In genomic region chr13:31154939-31155338, GRCh38 we compare ENCODE assay signal across 21 cellular contexts. TPM values are rescaled to one million over a fixed set of nuclear protein-coding genes. Genes with fewer than 3 reads are reported as not detected.
DNase-seq lines count a peak whose midpoint lies in the region; ATAC-seq lines count a peak whose summit lies in the region.
"Had no signal": no experiment of that assay in that cellular context is flagged by ENCODE, and none has a peak within 500 bp of the region (broad histone marks: within the 10 kb centered on the region; RNA-seq: fewer than 3 reads in every experiment).

No MANE protein-coding gene starts in this region.

- H3K27ac Mint-ChIP-seq in T-helper 2 cell treated with Interferon-gamma antibody and Interleukin-4, amounts not matched to agents 5 μg/mL and 100 μg/mL, for 36 hours, result peak overlapping the region; percentile 21
- H3K27ac Mint-ChIP-seq in activated T-helper 17 cell treated with anti-CD3 and anti-CD28 coated beads, Interleukin-2, amount 50 U/mL, for 72 hours, result peak overlapping the region; percentile 66
- no peak overlapping the region for H3K27ac Mint-ChIP-seq in immature natural killer cell
- H3K27ac Mint-ChIP-seq: CD8-positive, alpha-beta T cell had no signal

- no peaks in the 10 kb centered on the region for H3K9me3 Mint-ChIP-seq in T-helper 2 cell treated with Interferon-gamma antibody and Interleukin-4, amounts not matched to agents 5 μg/mL and 100 μg/mL, for 36 hours
- H3K9me3 Mint-ChIP-seq in activated T-helper 17 cell treated with anti-CD3 and anti-CD28 coated beads, Interleukin-2, amount 50 U/mL, for 72 hours, result no peaks in the 10 kb centered on the region
- H3K9me3 Mint-ChIP-seq in immature natural killer cell, result no peaks in the 10 kb centered on the region
- H3K9me3 Mint-ChIP-seq: CD8-positive, alpha-beta T cell had no signal

- no peak overlapping the region for H2AFZ ChIP-seq in mesenchymal stem cell (ENCODE audit: low read depth, low read length)
- H2AFZ ChIP-seq: GM23248 had no signal

- H2BK5ac ChIP-seq in mesenchymal stem cell (ENCODE audit: low read depth, low read length, poor library complexity, severe bottlenecking), result no peak overlapping the region

- H3K4me1 Mint-ChIP-seq in T-helper 2 cell treated with Interferon-gamma antibody and Interleukin-4, amounts not matched to agents 5 μg/mL and 100 μg/mL, for 36 hours (ENCODE audit: low read depth), result peaks cover 39% of the 10 kb centered on the region
- peaks cover 11% of the 10 kb centered on the region for H3K4me1 Mint-ChIP-seq in activated T-helper 17 cell treated with anti-CD3 and anti-CD28 coated beads, Interleukin-2, amount 50 U/mL, for 72 hours
- H3K4me1 Mint-ChIP-seq in immature natural killer cell, result peaks cover 11 to 15% of the 10 kb centered on the region in 2 donors

- H3K4me2 ChIP-seq in mesenchymal stem cell (ENCODE audit: low read length, poor library complexity, severe bottlenecking), result no peak overlapping the region
- H3K4me2 ChIP-seq: BLaER1 had no signal

- H3K27me3 ChIP-seq in mesenchymal stem cell (ENCODE audit: control insufficient read depth in 1 of 2, insufficient read depth in 1 of 2, low read length in 2 of 2), result no peaks in the 10 kb centered on the region
- H3K27me3 ChIP-seq in skeletal muscle tissue (ENCODE audit: control insufficient read depth in 3 of 3, insufficient read depth in 3 of 3, low read length in 3 of 3), result no peaks in the 10 kb centered on the region
- H3K27me3 ChIP-seq: BLaER1 had no signal

- H3K9ac ChIP-seq in mesenchymal stem cell (ENCODE audit: low read length) (peak overlapping the region; percentile 52), skeletal muscle tissue (ENCODE audit: low read depth in 1 of 3, low read length in 3 of 3) (no peak overlapping the region)
- H3K9ac ChIP-seq: BLaER1, GM23248 had no signal

- H3K4me3 ChIP-seq in mesenchymal stem cell (ENCODE audit: insufficient read depth in 1 of 2, low read depth in 1 of 2, low read length in 2 of 2) (no peak overlapping the region), skeletal muscle tissue (ENCODE audit: low read length in 3 of 3) (no peak overlapping the region)
- H3K4me3 ChIP-seq: BLaER1, GM23248, K562 had no signal

- WGBS in mesenchymal stem cell, result 100% methylated on average over 1 of the region's 2 CpGs

- DNase-seq in T-helper 2 cell treated with Interferon-gamma antibody and Interleukin-4, amounts not matched to agents 5 μg/mL and 100 μg/mL, for 36 hours (ENCODE audit: low spot score), result no peak
- DNase-seq in T-helper 2 cell, result no peak
- peak; percentile 54 for DNase-seq in mesenchymal stem cell
- DNase-seq in immature natural killer cell, result no peak
- DNase-seq in KG1 (lab: John Stamatoyannopoulos, UW), result no peak
- no peak for DNase-seq in AML-193 (lab: John Stamatoyannopoulos, UW)
- DNase-seq: CD8-positive, alpha-beta T cell; GF-D8; GM23248; NCI-H1092; NCI-H146; NCI-H2081; NCI-H510A had no signal

- no peak overlapping the region for H2AK5ac ChIP-seq in mesenchymal stem cell (ENCODE audit: low read length, severe bottlenecking)

- H2BK12ac ChIP-seq in mesenchymal stem cell (ENCODE audit: low read length in 2 of 2), result no peak overlapping the region

- H3K18ac ChIP-seq in mesenchymal stem cell (ENCODE audit: low read depth in 1 of 2, low read length in 2 of 2), result no peak overlapping the region

- H4K8ac ChIP-seq in mesenchymal stem cell (ENCODE audit: low read length), result no peak overlapping the region

- no peak for ATAC-seq in activated T-helper 17 cell treated with anti-CD3 and anti-CD28 coated beads, Interleukin-2, amount 50 U/mL, for 72 hours (replicated peaks)
- ATAC-seq: CD8-positive, alpha-beta T cell; HCT116; K562; Panc1; Right ventricle myocardium inferior had no signal

- H3K27me3 Mint-ChIP-seq in T-helper 2 cell treated with Interferon-gamma antibody and Interleukin-4, amounts not matched to agents 5 μg/mL and 100 μg/mL, for 36 hours (ENCODE audit: low read depth), result no peaks in the 10 kb centered on the region
- H3K27me3 Mint-ChIP-seq in activated T-helper 17 cell treated with anti-CD3 and anti-CD28 coated beads, Interleukin-2, amount 50 U/mL, for 72 hours, result no peaks in the 10 kb centered on the region
- H3K27me3 Mint-ChIP-seq in immature natural killer cell (ENCODE audit: low read depth in 3 of 3), result peaks cover 0 to under 1% (median 0%) of the 10 kb centered on the region in 3 donors

- H3K4me3 Mint-ChIP-seq in T-helper 2 cell treated with Interferon-gamma antibody and Interleukin-4, amounts not matched to agents 5 μg/mL and 100 μg/mL, for 36 hours, result no peak overlapping the region
- no peak overlapping the region for H3K4me3 Mint-ChIP-seq in activated T-helper 17 cell treated with anti-CD3 and anti-CD28 coated beads, Interleukin-2, amount 50 U/mL, for 72 hours
- H3K4me3 Mint-ChIP-seq in immature natural killer cell, result no peak overlapping the region
- H3K4me3 Mint-ChIP-seq: CD8-positive, alpha-beta T cell had no signal

- H3K27ac ChIP-seq in mesenchymal stem cell (ENCODE audit: low read length, poor library complexity, severe bottlenecking), result no peak overlapping the region
- H3K27ac ChIP-seq in skeletal muscle tissue (ENCODE audit: low read depth, low read length), result peak overlapping the region; percentile 20
- H3K27ac ChIP-seq: 22Rv1, BLaER1, GM23248 had no signal

- no peak overlapping the region for H3K23ac ChIP-seq in mesenchymal stem cell (ENCODE audit: low read length in 2 of 2)

- no peaks in the 10 kb centered on the region for H3K4me1 ChIP-seq in mesenchymal stem cell (ENCODE audit: control insufficient read depth, insufficient read depth, low read depth, low read length)
- H3K4me1 ChIP-seq in skeletal muscle tissue (ENCODE audit: control insufficient read depth in 3 of 3, insufficient read depth in 3 of 3, low read length in 3 of 3), result peaks cover 2 to 6% (median 3%) of the 10 kb centered on the region in 3 donors

- no peak overlapping the region for H2BK120ac ChIP-seq in mesenchymal stem cell (ENCODE audit: low read depth, low read length)

- H3K9me3 ChIP-seq in mesenchymal stem cell (ENCODE audit: control insufficient read depth, low read length), result no peaks in the 10 kb centered on the region
- no peaks in the 10 kb centered on the region for H3K9me3 ChIP-seq in skeletal muscle tissue (ENCODE audit: control insufficient read depth in 3 of 3, low read length in 3 of 3)
- H3K9me3 ChIP-seq: BLaER1 had no signal

- H3K36me3 Mint-ChIP-seq in T-helper 2 cell treated with Interferon-gamma antibody and Interleukin-4, amounts not matched to agents 5 μg/mL and 100 μg/mL, for 36 hours (ENCODE audit: low read depth), result peaks cover 69% of the 10 kb centered on the region
- H3K36me3 Mint-ChIP-seq in activated T-helper 17 cell treated with anti-CD3 and anti-CD28 coated beads, Interleukin-2, amount 50 U/mL, for 72 hours (ENCODE audit: low read depth), result peaks cover 100% of the 10 kb centered on the region
- peaks cover 25 to 33% (median 28%) of the 10 kb centered on the region in 3 donors for H3K36me3 Mint-ChIP-seq in immature natural killer cell

- H3K36me3 ChIP-seq in mesenchymal stem cell (ENCODE audit: control insufficient read depth in 1 of 2, insufficient read depth in 2 of 2, low read depth in 1 of 2, low read length in 2 of 2) (peaks cover 0 to 77% of the 10 kb centered on the region in 2 experiments), skeletal muscle tissue (ENCODE audit: control insufficient read depth in 3 of 3, insufficient read depth in 3 of 3, low read length in 3 of 3) (peaks cover 6 to 42% (median 25%) of the 10 kb centered on the region in 3 donors)

- H3K4ac ChIP-seq in mesenchymal stem cell (ENCODE audit: low read depth in 1 of 2, low read length in 2 of 2), result no peak overlapping the region

- no peak overlapping the region for H4K91ac ChIP-seq in mesenchymal stem cell (ENCODE audit: low read length)

- peaks cover 6% of the 10 kb centered on the region for H3K79me1 ChIP-seq in mesenchymal stem cell (replicated peaks; ENCODE audit: low read length, poor library complexity, severe bottlenecking)

- H3K14ac ChIP-seq in mesenchymal stem cell (ENCODE audit: low read length in 2 of 2), result no peak overlapping the region

- no peak overlapping the region for H2BK15ac ChIP-seq in mesenchymal stem cell (ENCODE audit: low read depth, poor library complexity, severe bottlenecking)

RNA-seq across cellular contexts. Expression of gene HSPH1, which starts 6.8 kb away (rescaled TPM):
- 100 to 1,000 TPM; 128 to 303 TPM for total RNA-seq in activated T-helper 17 cell treated with anti-CD3 and anti-CD28 coated beads, Interleukin-2, amount 50 U/mL, for 72 hours
- 75.0 TPM for polyA plus RNA-seq in mesenchymal stem cell (2013, experiment 1 of 2)
- polyA plus RNA-seq in mesenchymal stem cell (2013, experiment 2 of 2), result 79.6 TPM
- 35.0 TPM for total RNA-seq in skeletal muscle tissue
- 10 to 100 TPM; 19.4 to 44.8 (median 20.3) TPM for polyA plus RNA-seq in immature natural killer cell

RNA-seq across cellular contexts. Expression of gene B3GLCT, which starts 44.8 kb away (rescaled TPM):
- 1 to 10 TPM; 4.1 to 4.6 TPM for total RNA-seq in activated T-helper 17 cell treated with anti-CD3 and anti-CD28 coated beads, Interleukin-2, amount 50 U/mL, for 72 hours
- 9.2 TPM for polyA plus RNA-seq in mesenchymal stem cell (2013, experiment 1 of 2)
- polyA plus RNA-seq in mesenchymal stem cell (2013, experiment 2 of 2), result 9.2 TPM
- 30.3 TPM for total RNA-seq in skeletal muscle tissue
- polyA plus RNA-seq in immature natural killer cell, result 10 to 100 TPM in 1 of 3 donors, 1 to 10 TPM in 2; 9.0 to 16.9 (median 9.8) TPM

Comparison
In these comparisons a context has a peak if more than half of its experiments do, and no peak if none do; other contexts are left out.
1. H3K27ac Mint-ChIP-seq: peak in T-helper 2 cell treated with Interferon-gamma antibody and Interleukin-4, amounts not matched to agents 5 μg/mL and 100 μg/mL, for 36 hours (single experiment) and activated T-helper 17 cell treated with anti-CD3 and anti-CD28 coated beads, Interleukin-2, amount 50 U/mL, for 72 hours (single experiment); none in immature natural killer cell (0 of 6).